In genomic region chr17:81636505-81637288, GRCh38 we compare ENCODE assay signal across 8 cellular contexts. TPM values are rescaled to one million over a fixed set of nuclear protein-coding genes. Genes with fewer than 3 reads are reported as not detected.
DNase-seq lines count a peak whose midpoint lies in the region; ATAC-seq and TF ChIP-seq lines count a peak whose summit lies in the region.

Gene NPLOC4 (minus strand): TSS chr17:81637112. CDS start chr17:81636930, 182 bp downstream.
Gene TSPAN10 (plus strand): TSS chr17:81637196. CDS start chr17:81642413, 5,217 bp downstream.

- intact Hi-C loops in stomach (cut with DNase I; ENCODE audit: low total_unique reads) = no loop called here

- peaks cover 14% of the 10 kb centered on the region for H3K4me1 Mint-ChIP-seq in neural crest cell

- H3K4me1 ChIP-seq in RWPE2 (ENCODE audit: insufficient read depth, poor library complexity, severe bottlenecking) (peaks cover 7% of the 10 kb centered on the region), stomach (peaks cover 20 to 44% (median 40%) of the 10 kb centered on the region in 4 donors)

- H3K9me3 Mint-ChIP-seq in neural crest cell = no peaks in the 10 kb centered on the region

- peak within 1 kb of the TSS; percentile 96 for H3K27ac Mint-ChIP-seq in neural crest cell (ENCODE audit: unreplicated experiment)

- peaks cover 19% of the 10 kb centered on the region for H3K36me3 ChIP-seq in RWPE2 (ENCODE audit: low read depth)
- H3K36me3 ChIP-seq in stomach = peaks cover 0 to 3% (median 2%) of the 10 kb centered on the region in 4 donors

- H3K27me3 ChIP-seq in RWPE2 (ENCODE audit: insufficient read depth, poor library complexity, severe bottlenecking) = no peaks in the 10 kb centered on the region
- no peaks in the 10 kb centered on the region for H3K27me3 ChIP-seq in stomach

- DNase-seq in DMS53 (lab: John Stamatoyannopoulos, UW) (peak; percentile 90), LHCN-M2 (ENCODE audit: low read depth) (peak; percentile 75), RWPE2 (ENCODE audit: low spot score) (peak; percentile 83), activated gamma-delta T cell (lab: John Stamatoyannopoulos, UW) (peak; percentile 64), foreskin fibroblast (peak; percentile 79 to 95), neural crest cell (ENCODE audit: low read depth, low spot score) (peak; percentile 88), stomach (peak; percentile 92)

- TF ChIP-seq POLR2A in stomach (IDR thresholded peaks at IDR 0.05) = no peak

- H3K27ac ChIP-seq in RWPE2 (ENCODE audit: poor library complexity, severe bottlenecking) (peak within 1 kb of the TSS; percentile 71), stomach (peak within 1 kb of the TSS; percentile 89 to 96 (median 95))

- TF ChIP-seq CTCF in RWPE2 (IDR thresholded peaks at IDR 0.05; ENCODE audit: poor library complexity, severe bottlenecking) (no peak), foreskin fibroblast (IDR thresholded peaks at IDR 0.05; ENCODE audit: low read depth, low read length) (no peak), neural crest cell (conservative IDR thresholded peaks at IDR 0.05) (no peak), stomach (IDR thresholded peaks at IDR 0.05) (no peak)

- H3K4me3 ChIP-seq in RWPE2 (ENCODE audit: severe bottlenecking) = peak within 1 kb of the TSS; percentile 97
- H3K4me3 ChIP-seq in foreskin fibroblast (ENCODE audit: low read depth in 1 of 2, low read length in 2 of 2) = peak within 1 kb of the TSS; percentile 63 to 97
- H3K4me3 ChIP-seq in stomach = peak within 1 kb of the TSS; percentile 65 to 97 (median 80)

- no peaks in the 10 kb centered on the region for H3K9me3 ChIP-seq in RWPE2 (ENCODE audit: severe bottlenecking)
- no peaks in the 10 kb centered on the region for H3K9me3 ChIP-seq in stomach

- no peaks in the 10 kb centered on the region for H3K36me3 Mint-ChIP-seq in neural crest cell (ENCODE audit: low read depth)

- 0 to 1% (median 0%) methylated on average over 36 to 77 of the region's 77 CpGs for WGBS in stomach, 5 donors

- peak; percentile 84 for ATAC-seq in GM21737 (IDR thresholded peaks at IDR 0.05; ENCODE audit: unreplicated experiment)
- ATAC-seq in RWPE2 (ENCODE audit: low read depth) = peak; percentile 80

- peak within 1 kb of the TSS; percentile 96 for H3K4me3 Mint-ChIP-seq in neural crest cell

- H3K27me3 Mint-ChIP-seq in neural crest cell (ENCODE audit: low read depth) = no peaks in the 10 kb centered on the region

- TF ChIP-seq EP300 in stomach (IDR thresholded peaks at IDR 0.05) = no peak

RNA-seq across cellular contexts. Expression of gene NPLOC4, which starts in this region (rescaled TPM):
- total RNA-seq in LHCN-M2 (2014; rRNA removed) = 62.3 and 75.7 TPM in 2 replicates
- 64.8 TPM for polyA plus RNA-seq in LHCN-M2 (2012)
- total RNA-seq in neural crest cell = 89.8 and 97.7 TPM in 2 replicates
- 100 to 1,000 TPM in 3 of 5 donors, 10 to 100 TPM in 2; 53.3 to 284 (median 103) TPM for total RNA-seq in stomach
- polyA plus RNA-seq in stomach = 10 to 100 TPM; 24.0 to 25.3 (median 24.4) TPM

RNA-seq across cellular contexts. Expression of gene TSPAN10, which starts in this region (rescaled TPM):
- total RNA-seq in LHCN-M2 (2014; rRNA removed) (8.5 and 8.8 TPM in 2 replicates), neural crest cell (1.5 and 1.6 TPM in 2 replicates), stomach (not detected)
- 15.1 TPM for polyA plus RNA-seq in LHCN-M2 (2012)
- polyA plus RNA-seq in stomach = 1 to 10 TPM; 1.1 to 1.5 (median 1.2) TPM

Comparison
In these comparisons a context has a peak if more than half of its experiments do, and no peak if none do; other contexts are left out.
1. Peak in every context shown above with its lines: DNase-seq, ATAC-seq, H3K4me3 ChIP-seq and H3K27ac ChIP-seq.